ENCODE assay signal across 27 cellular contexts in genomic region chr5:167425161-167425560, GRCh38.
"Had no signal": no experiment of that assay in that cellular context is flagged by ENCODE, and none has a peak within 500 bp of the region (broad histone marks: within the 10 kb centered on the region; RNA-seq: fewer than 3 reads in every experiment).

No MANE protein-coding gene starts in this region.

- H3K27ac ChIP-seq: colonic mucosa, coronary artery, dorsolateral prefrontal cortex, epithelial cell of prostate, esophagus muscularis mucosa, esophagus squamous epithelium, foreskin keratinocyte, gastrocnemius medialis, gastroesophageal sphincter, heart left ventricle, heart right ventricle had no signal

- H3K4me1 ChIP-seq: colonic mucosa, esophagus muscularis mucosa, esophagus squamous epithelium, foreskin keratinocyte, gastrocnemius medialis, gastroesophageal sphincter, heart left ventricle, heart right ventricle had no signal

- FAIRE-seq: colon, endometrium, endothelial cell of umbilical vein, frontal cortex had no signal

- H3K4me3 ChIP-seq: colonic mucosa, coronary artery, dorsolateral prefrontal cortex, esophagus muscularis mucosa, esophagus squamous epithelium, gastrocnemius medialis, gastroesophageal sphincter, heart left ventricle, heart right ventricle had no signal

- H3K36me3 ChIP-seq: colonic mucosa, esophagus muscularis mucosa, esophagus squamous epithelium, gastrocnemius medialis, gastroesophageal sphincter, heart left ventricle, heart right ventricle had no signal

- DNase-seq: colonic mucosa; cortex of kidney; dermis blood vessel endothelial cell; dorsolateral prefrontal cortex; effector CD4-positive, alpha-beta T cell; effector CD8-positive, alpha-beta T cell; effector memory CD4-positive, alpha-beta T cell; effector memory CD8-positive, alpha-beta T cell; endodermal cell; erythroblast; esophagus squamous epithelium; foreskin fibroblast; foreskin keratinocyte; foreskin melanocyte; gastrocnemius medialis; glutamatergic neuron; head of caudate nucleus; heart left ventricle; heart right ventricle had no signal

- H3K27me3 ChIP-seq: colonic mucosa, dorsolateral prefrontal cortex, esophagus muscularis mucosa, esophagus squamous epithelium, foreskin keratinocyte, gastrocnemius medialis, gastroesophageal sphincter, heart left ventricle, heart right ventricle had no signal
